In genomic region chr12:57086951-57087688, GRCh38 we compare ENCODE assay signal across 8 cellular contexts. TPM values are rescaled to one million over a fixed set of nuclear protein-coding genes. Genes with fewer than 3 reads are reported as not detected.
DNase-seq lines count a peak whose midpoint lies in the region; ATAC-seq, FAIRE-seq and TF ChIP-seq lines count a peak whose summit lies in the region.

No MANE protein-coding gene starts in this region.

- intact Hi-C loops in K562 (cut with micrococcal nuclease): loop anchor here (10.0 kb wide), 1 partner anchor 452 kb away; the partner anchor contains the start of gene BAZ2A

- WGBS in K562 (ENCODE audit: insufficient coverage, low coverage, missing lambda C conversion rate): under 1% methylated on average over 29 of the region's 54 CpGs

- no peaks in the 10 kb centered on the region for H4K20me1 ChIP-seq in Karpas-422 (ENCODE audit: insufficient read depth, low read depth, low read length)
- peaks cover 5% of the 10 kb centered on the region; the same call in 1 of the 2 replicates for H4K20me1 ChIP-seq in K562 (replicated peaks; ENCODE audit: control insufficient read depth, insufficient read depth, low read length)

- CTCF ChIA-PET in K562 (lab: Yijun Ruan, JAX; ENCODE audit: low intra/inter-chr PET ratio): interaction anchor here (1.3 kb wide), 2 partner anchors 18 to 25 kb away, joined by 3 read pairs; no protein-coding TSS in a partner anchor

- no peak for TF ChIP-seq EP300 in K562 (IDR thresholded peaks at IDR 0.05; ENCODE audit: low read length)

- TF ChIP-seq RAD21 in K562 (CRISPR knock-in tag; conservative IDR thresholded peaks at IDR 0.05 in 1 of 2, IDR thresholded peaks at IDR 0.05 in 1 of 2): no peak

- TF ChIP-seq POLR2A in K562 (conservative IDR thresholded peaks at IDR 0.05): peak; percentile 74

- H2AFZ ChIP-seq in Karpas-422 (ENCODE audit: low read length) (peak overlapping the region; percentile 19), K562 (ENCODE audit: low read depth, low read length) (peak overlapping the region; percentile 84)

- H3K9ac ChIP-seq in Karpas-422 (ENCODE audit: low read length) (peak overlapping the region; percentile 90), K562 (ENCODE audit: insufficient read depth in 1 of 2, low read depth in 2 of 2, low read length in 2 of 2) (peak overlapping the region; percentile 93 to 98), iPS-18a (ENCODE audit: low read length) (peak overlapping the region; percentile 92), skeletal muscle satellite cell (ENCODE audit: low read depth, low read length) (peak overlapping the region; percentile 96)

- no peaks in the 10 kb centered on the region for H3K27me3 ChIP-seq in Karpas-422 (ENCODE audit: low read length)
- no peaks in the 10 kb centered on the region for H3K27me3 ChIP-seq in K562 (ENCODE audit: control insufficient read depth in 2 of 2, insufficient read depth in 2 of 2, low read length in 2 of 2)
- no peaks in the 10 kb centered on the region for H3K27me3 ChIP-seq in iPS-18a (ENCODE audit: control insufficient read depth, insufficient read depth, low read length)
- no peaks in the 10 kb centered on the region for H3K27me3 ChIP-seq in skeletal muscle satellite cell (ENCODE audit: control insufficient read depth, insufficient read depth, low read length)

- peak overlapping the region; percentile 78 for H3K4me3 ChIP-seq in Karpas-422 (ENCODE audit: low read length)
- H3K4me3 ChIP-seq in K562: peak overlapping the region; percentile 73
- peak overlapping the region; percentile 94 for H3K4me3 ChIP-seq in iPS-18a (ENCODE audit: low read length)
- H3K4me3 ChIP-seq in skeletal muscle satellite cell (ENCODE audit: low read length): peak overlapping the region; percentile 86

- no peaks in the 10 kb centered on the region for H3K9me1 ChIP-seq in K562 (ENCODE audit: control insufficient read depth, insufficient read depth, low read length)

- no peaks in the 10 kb centered on the region for H3K9me2 ChIP-seq in Karpas-422 (replicated peaks; ENCODE audit: insufficient read depth, low read length)

- ATAC-seq in GM21619 (IDR thresholded peaks at IDR 0.05; ENCODE audit: unreplicated experiment) (peak; percentile 26), K562 (peak; percentile 76)

- TF ChIP-seq CTCF in D721Med (IDR thresholded peaks at IDR 0.05; ENCODE audit: insufficient read depth, missing control alignments) (no peak), K562 (IDR thresholded peaks at IDR 0.05 in 2 of 3, conservative IDR thresholded peaks at IDR 0.05 in 1 of 3; ENCODE audit: insufficient read depth in 2 of 3, low read depth in 1 of 3, low read length in 3 of 3) (no peak)

- in situ Hi-C loops in K562 (cut with MboI): no loop called here

- H3K4me1 ChIP-seq in Karpas-422 (ENCODE audit: low read length) (peaks cover 43% of the 10 kb centered on the region), K562 (replicated peaks in 1 of 2; ENCODE audit: control insufficient read depth in 2 of 2, insufficient read depth in 2 of 2, low read length in 2 of 2) (peaks cover 29 to 60% of the 10 kb centered on the region in 2 experiments), iPS-18a (ENCODE audit: control insufficient read depth, low read depth, low read length) (peaks cover 11% of the 10 kb centered on the region), skeletal muscle satellite cell (ENCODE audit: control insufficient read depth, insufficient read depth, low read length) (peaks cover 35% of the 10 kb centered on the region)

- no peak for FAIRE-seq in D721Med (lab: Jason Lieb, UNC)
- no peak for FAIRE-seq in K562 (lab: Jason Lieb, UNC)

- H3K79me2 ChIP-seq in Karpas-422 (ENCODE audit: low read length): peaks cover 25% of the 10 kb centered on the region
- peaks cover 31% of the 10 kb centered on the region for H3K79me2 ChIP-seq in K562 (ENCODE audit: control insufficient read depth, insufficient read depth, low read length)

- H3K4me2 ChIP-seq in Karpas-422 (ENCODE audit: low read depth, low read length, poor library complexity, severe bottlenecking) (peak overlapping the region; percentile 97), K562 (ENCODE audit: insufficient read depth, low read length) (peak overlapping the region; percentile 93), skeletal muscle satellite cell (ENCODE audit: low read length) (peak overlapping the region; percentile 94)

- H3K27ac ChIP-seq in Karpas-422 (ENCODE audit: low read length) (peak overlapping the region; percentile 94), K562 (ENCODE audit: extremely low read depth, low read depth, low read length) (peak overlapping the region; percentile 93), iPS-18a (ENCODE audit: low read length) (peak overlapping the region; percentile 93)

- DNase-seq in D721Med (ENCODE audit: insufficient read length, low spot score): peak; percentile 54
- peak; percentile 93 for DNase-seq in Karpas-422
- DNase-seq in UCSD-AML1 (lab: John Stamatoyannopoulos, UW; ENCODE audit: unreplicated experiment): peak; percentile 85
- peak; percentile 88 to 95 (median 90) for DNase-seq in K562 (ENCODE audit: extremely low read depth in 1 of 4, low spot score in 3 of 4)
- DNase-seq in NCI-H2107 (lab: John Stamatoyannopoulos, UW): no peak

- H3K9me3 ChIP-seq in Karpas-422 (ENCODE audit: low read length): no peaks in the 10 kb centered on the region
- no peaks in the 10 kb centered on the region for H3K9me3 ChIP-seq in K562 (replicated peaks; ENCODE audit: control insufficient read depth, insufficient read depth, low read depth, low read length)
- H3K9me3 ChIP-seq in iPS-18a (ENCODE audit: control insufficient read depth, low read depth, low read length): no peaks in the 10 kb centered on the region
- H3K9me3 ChIP-seq in skeletal muscle satellite cell (replicated peaks; ENCODE audit: low read length): no peaks in the 10 kb centered on the region

- BruUV-seq in K562 (replicated peaks; lab: Mats Ljungman, UMichigan): no TSS peak

- POLR2A ChIA-PET in K562 (lab: Yijun Ruan, JAX): interaction anchor here (0.5 to 6.0 kb wide), 5 partner anchors 7 to 372 kb away, joined by 3 to 44 read pairs (median 3); partner anchors contain the start of gene NEMP1

- H3K36me3 ChIP-seq in Karpas-422 (ENCODE audit: insufficient read depth, low read length) (no peaks in the 10 kb centered on the region), K562 (ENCODE audit: control insufficient read depth, insufficient read depth, low read length) (peaks cover 16% of the 10 kb centered on the region; the same call in 2 of the 3 replicates), iPS-18a (ENCODE audit: control insufficient read depth, low read depth, low read length) (peaks cover 8% of the 10 kb centered on the region), skeletal muscle satellite cell (ENCODE audit: insufficient read depth, low read length) (peaks cover 21% of the 10 kb centered on the region)

RNA-seq across cellular contexts. Expression of gene NAB2, which starts 1.8 kb away (rescaled TPM):
- 19.4 and 38.0 TPM in 2 replicates for total RNA-seq in Karpas-422 (2014; rRNA removed; shearing (Covaris generic); ENCODE audit: low replicate concordance)
- 43.5 and 96.8 TPM in 2 replicates for total RNA-seq in K562 (2011; cell fraction: chromatin; rRNA removed; ENCODE audit: low replicate concordance)
- total RNA-seq in K562 (2011; cell fraction: nucleolus; rRNA removed): 51.2 and 57.5 TPM in 2 replicates
- total RNA-seq in K562 (2011; cell fraction: nucleoplasm; rRNA removed): 40.4 and 43.3 TPM in 2 replicates
- total RNA-seq in K562 (2014; rRNA removed): 32.0 and 32.8 TPM in 2 replicates
- 11.8 and 14.2 TPM in 2 replicates for total RNA-seq in K562 (2014; rRNA removed; fragmentation: Illumina TruSeq; extraction: Trizol)
- total RNA-seq in K562 (2015; rRNA removed; fragmentation: Illumina TruSeq; extraction: Trizol): 16.9 and 18.8 TPM in 2 replicates
- total RNA-seq in K562 (2021): 23.4 and 36.0 TPM in 2 replicates
- polyA plus RNA-seq in K562 (2011; rRNA removed): 25.8 and 30.9 TPM in 2 replicates
- polyA plus RNA-seq in K562 (2011; cell fraction: cytosol; rRNA removed): 26.8 and 51.9 TPM in 2 replicates
- 53.7 and 85.9 TPM in 2 replicates for polyA plus RNA-seq in K562 (2011; cell fraction: nucleus; rRNA removed)
- 23.3 and 27.5 TPM in 2 replicates for polyA plus RNA-seq in K562 (2012)
- polyA plus RNA-seq in K562 (2014; fragmentation: Illumina TruSeq; extraction: Trizol): 20.4 and 30.2 TPM in 2 replicates
- under 1 TPM; 0.45 to 0.52 TPM for polyA plus RNA-seq in K562 (2014; fragmentation: Nextera tagmentation; extraction: Ambion mirVana)
- 30.4 and 40.9 TPM in 2 replicates for polyA plus RNA-seq in K562 (2014; rRNA removed)
- 13.8 and 22.0 TPM in 2 replicates for polyA minus RNA-seq in K562 (2011; rRNA and poly(A)+ RNA removed)
- polyA minus RNA-seq in K562 (2011; cell fraction: cytosol; rRNA and poly(A)+ RNA removed): 16.5 and 18.6 TPM in 2 replicates
- 14.9 and 18.6 TPM in 2 replicates for polyA minus RNA-seq in K562 (2011; cell fraction: nucleus; rRNA and poly(A)+ RNA removed)
- total RNA-seq in skeletal muscle satellite cell (2012; rRNA removed): 41.9 and 50.2 TPM in 2 replicates

RNA-seq across cellular contexts. Expression of gene NEMP1, which starts 8.5 kb away (rescaled TPM):
- 34.2 and 59.6 TPM in 2 replicates for total RNA-seq in Karpas-422 (2014; rRNA removed; shearing (Covaris generic); ENCODE audit: low replicate concordance)
- 49.5 and 114 TPM in 2 replicates for total RNA-seq in K562 (2011; cell fraction: chromatin; rRNA removed; ENCODE audit: low replicate concordance)
- total RNA-seq in K562 (2011; cell fraction: nucleolus; rRNA removed): 43.7 and 48.6 TPM in 2 replicates
- 111 and 176 TPM in 2 replicates for total RNA-seq in K562 (2011; cell fraction: nucleoplasm; rRNA removed)
- total RNA-seq in K562 (2014; rRNA removed) (28.5 and 31.3 TPM in 2 replicates), K562 (2014; rRNA removed; fragmentation: Illumina TruSeq; extraction: Trizol) (44.5 and 51.5 TPM in 2 replicates), K562 (2015; rRNA removed; fragmentation: Illumina TruSeq; extraction: Trizol) (37.7 and 40.9 TPM in 2 replicates), K562 (2021) (57.0 and 59.0 TPM in 2 replicates)
- polyA plus RNA-seq in K562 (2011; rRNA removed) (69.7 and 82.2 TPM in 2 replicates), K562 (2014; fragmentation: Illumina TruSeq; extraction: Trizol) (45.7 and 51.5 TPM in 2 replicates), K562 (2014; fragmentation: Nextera tagmentation; extraction: Ambion mirVana) (10 to 100 TPM in 1 of 2 experiments, 1 to 10 TPM in 1; 9.5 to 15.6 TPM), K562 (2014; rRNA removed) (41.2 and 41.3 TPM in 2 replicates)
- 21.7 and 47.5 TPM in 2 replicates for polyA plus RNA-seq in K562 (2011; cell fraction: cytosol; rRNA removed)
- polyA plus RNA-seq in K562 (2011; cell fraction: nucleus; rRNA removed): 80.6 and 125 TPM in 2 replicates
- 29.7 and 36.7 TPM in 2 replicates for polyA plus RNA-seq in K562 (2012)
- polyA minus RNA-seq in K562 (2011; rRNA and poly(A)+ RNA removed): 69.8 and 75.3 TPM in 2 replicates
- 21.9 and 24.2 TPM in 2 replicates for polyA minus RNA-seq in K562 (2011; cell fraction: cytosol; rRNA and poly(A)+ RNA removed)
- polyA minus RNA-seq in K562 (2011; cell fraction: nucleus; rRNA and poly(A)+ RNA removed): 20.1 and 35.0 TPM in 2 replicates
- 9.4 and 9.8 TPM in 2 replicates for total RNA-seq in skeletal muscle satellite cell (2012; rRNA removed)

RNA-seq across cellular contexts. Expression of gene STAT6, which starts 24.0 kb away (rescaled TPM):
- 116 and 140 TPM in 2 replicates for total RNA-seq in Karpas-422 (2014; rRNA removed; shearing (Covaris generic); ENCODE audit: low replicate concordance)
- 105 and 231 TPM in 2 replicates for total RNA-seq in K562 (2011; cell fraction: chromatin; rRNA removed; ENCODE audit: low replicate concordance)
- 112 and 138 TPM in 2 replicates for total RNA-seq in K562 (2011; cell fraction: nucleolus; rRNA removed)
- 110 and 156 TPM in 2 replicates for total RNA-seq in K562 (2011; cell fraction: nucleoplasm; rRNA removed)
- 20.8 and 28.2 TPM in 2 replicates for total RNA-seq in K562 (2014; rRNA removed)
- total RNA-seq in K562 (2014; rRNA removed; fragmentation: Illumina TruSeq; extraction: Trizol): 17.1 and 18.6 TPM in 2 replicates
- 24.9 and 26.5 TPM in 2 replicates for total RNA-seq in K562 (2015; rRNA removed; fragmentation: Illumina TruSeq; extraction: Trizol)
- total RNA-seq in K562 (2021): 32.7 and 38.4 TPM in 2 replicates
- 40.1 and 60.0 TPM in 2 replicates for polyA plus RNA-seq in K562 (2011; rRNA removed)
- 48.3 and 61.6 TPM in 2 replicates for polyA plus RNA-seq in K562 (2011; cell fraction: cytosol; rRNA removed)
- 178 and 185 TPM in 2 replicates for polyA plus RNA-seq in K562 (2011; cell fraction: nucleus; rRNA removed)
- 44.3 and 71.7 TPM in 2 replicates for polyA plus RNA-seq in K562 (2012)
- 48.2 and 49.5 TPM in 2 replicates for polyA plus RNA-seq in K562 (2014; fragmentation: Illumina TruSeq; extraction: Trizol)
- 1 to 10 TPM; 2.4 to 4.3 TPM for polyA plus RNA-seq in K562 (2014; fragmentation: Nextera tagmentation; extraction: Ambion mirVana)
- polyA plus RNA-seq in K562 (2014; rRNA removed): 37.9 and 38.4 TPM in 2 replicates
- 25.6 and 31.5 TPM in 2 replicates for polyA minus RNA-seq in K562 (2011; rRNA and poly(A)+ RNA removed)
- polyA minus RNA-seq in K562 (2011; cell fraction: cytosol; rRNA and poly(A)+ RNA removed): 18.7 and 19.9 TPM in 2 replicates
- polyA minus RNA-seq in K562 (2011; cell fraction: nucleus; rRNA and poly(A)+ RNA removed): 30.0 and 42.1 TPM in 2 replicates
- total RNA-seq in skeletal muscle satellite cell (2012; rRNA removed): 91.5 and 92.8 TPM in 2 replicates

RNA-seq across cellular contexts. Expression of gene MYO1A, which starts 37.2 kb away (rescaled TPM):
- 0.11 and 3.8 TPM in 2 replicates for total RNA-seq in Karpas-422 (2014; rRNA removed; shearing (Covaris generic); ENCODE audit: low replicate concordance)
- 0.35 and 1.0 TPM in 2 replicates for total RNA-seq in K562 (2011; cell fraction: chromatin; rRNA removed; ENCODE audit: low replicate concordance)
- 0.79 and 1.5 TPM in 2 replicates for total RNA-seq in K562 (2011; cell fraction: nucleolus; rRNA removed)
- total RNA-seq in K562 (2011; cell fraction: nucleoplasm; rRNA removed): 0.51 and 0.99 TPM in 2 replicates
- total RNA-seq in K562 (2014; rRNA removed) (0.08 and 0.09 TPM in 2 replicates), K562 (2014; rRNA removed; fragmentation: Illumina TruSeq; extraction: Trizol) (0.06 and 0.29 TPM in 2 replicates), K562 (2015; rRNA removed; fragmentation: Illumina TruSeq; extraction: Trizol) (0.08 and 0.14 TPM in 2 replicates), K562 (2021) (0.18 and 0.29 TPM in 2 replicates)
- polyA plus RNA-seq in K562 (2011; rRNA removed) (0.14 and 0.18 TPM in 2 replicates), K562 (2014; fragmentation: Illumina TruSeq; extraction: Trizol) (0.03 and 0.54 TPM in 2 replicates), K562 (2014; fragmentation: Nextera tagmentation; extraction: Ambion mirVana) (not detected), K562 (2014; rRNA removed) (0.08 and 0.20 TPM in 2 replicates)
- polyA plus RNA-seq in K562 (2011; cell fraction: cytosol; rRNA removed): 0.03 TPM in 1 of 2 replicates, not detected in the other
- polyA plus RNA-seq in K562 (2011; cell fraction: nucleus; rRNA removed): 0.23 and 0.91 TPM in 2 replicates
- polyA plus RNA-seq in K562 (2012): 0.08 and 0.11 TPM in 2 replicates
- 0.06 TPM in 1 of 2 replicates, not detected in the other for polyA minus RNA-seq in K562 (2011; rRNA and poly(A)+ RNA removed)
- not detected in 2 replicates for polyA minus RNA-seq in K562 (2011; cell fraction: cytosol; rRNA and poly(A)+ RNA removed)
- polyA minus RNA-seq in K562 (2011; cell fraction: nucleus; rRNA and poly(A)+ RNA removed): 0.13 and 1.1 TPM in 2 replicates
- under 0.01 TPM in 1 of 2 replicates, not detected in the other for total RNA-seq in skeletal muscle satellite cell (2012; rRNA removed)

RNA-seq across cellular contexts. Expression of gene LRP1, which starts 41.2 kb away (rescaled TPM):
- 0.56 and 3.1 TPM in 2 replicates for total RNA-seq in Karpas-422 (2014; rRNA removed; shearing (Covaris generic); ENCODE audit: low replicate concordance)
- 2.3 and 6.7 TPM in 2 replicates for total RNA-seq in K562 (2011; cell fraction: chromatin; rRNA removed; ENCODE audit: low replicate concordance)
- total RNA-seq in K562 (2011; cell fraction: nucleolus; rRNA removed): 1.8 and 3.5 TPM in 2 replicates
- 2.2 and 5.4 TPM in 2 replicates for total RNA-seq in K562 (2011; cell fraction: nucleoplasm; rRNA removed)
- total RNA-seq in K562 (2014; rRNA removed): 0.18 and 0.29 TPM in 2 replicates
- total RNA-seq in K562 (2014; rRNA removed; fragmentation: Illumina TruSeq; extraction: Trizol): 0.03 and 0.04 TPM in 2 replicates
- 0.11 and 0.36 TPM in 2 replicates for total RNA-seq in K562 (2015; rRNA removed; fragmentation: Illumina TruSeq; extraction: Trizol)
- 0.64 and 1.1 TPM in 2 replicates for total RNA-seq in K562 (2021)
- 0.28 and 0.45 TPM in 2 replicates for polyA plus RNA-seq in K562 (2011; rRNA removed)
- polyA plus RNA-seq in K562 (2011; cell fraction: cytosol; rRNA removed): 0.27 and 0.66 TPM in 2 replicates
- polyA plus RNA-seq in K562 (2011; cell fraction: nucleus; rRNA removed): 1.5 and 1.9 TPM in 2 replicates
- polyA plus RNA-seq in K562 (2012): 0.33 and 1.8 TPM in 2 replicates
- polyA plus RNA-seq in K562 (2014; fragmentation: Illumina TruSeq; extraction: Trizol): 0.13 and 0.15 TPM in 2 replicates
- not detected for polyA plus RNA-seq in K562 (2014; fragmentation: Nextera tagmentation; extraction: Ambion mirVana)
- polyA plus RNA-seq in K562 (2014; rRNA removed): 0.19 and 0.45 TPM in 2 replicates
- polyA minus RNA-seq in K562 (2011; rRNA and poly(A)+ RNA removed): 1.9 and 2.0 TPM in 2 replicates
- polyA minus RNA-seq in K562 (2011; cell fraction: cytosol; rRNA and poly(A)+ RNA removed): 2.4 and 4.2 TPM in 2 replicates
- 0.40 and 2.8 TPM in 2 replicates for polyA minus RNA-seq in K562 (2011; cell fraction: nucleus; rRNA and poly(A)+ RNA removed)
- 237 and 303 TPM in 2 replicates for total RNA-seq in skeletal muscle satellite cell (2012; rRNA removed)
